Comparison of ENCODE assay signal across 9 cellular contexts in the genomic region with DNA sequence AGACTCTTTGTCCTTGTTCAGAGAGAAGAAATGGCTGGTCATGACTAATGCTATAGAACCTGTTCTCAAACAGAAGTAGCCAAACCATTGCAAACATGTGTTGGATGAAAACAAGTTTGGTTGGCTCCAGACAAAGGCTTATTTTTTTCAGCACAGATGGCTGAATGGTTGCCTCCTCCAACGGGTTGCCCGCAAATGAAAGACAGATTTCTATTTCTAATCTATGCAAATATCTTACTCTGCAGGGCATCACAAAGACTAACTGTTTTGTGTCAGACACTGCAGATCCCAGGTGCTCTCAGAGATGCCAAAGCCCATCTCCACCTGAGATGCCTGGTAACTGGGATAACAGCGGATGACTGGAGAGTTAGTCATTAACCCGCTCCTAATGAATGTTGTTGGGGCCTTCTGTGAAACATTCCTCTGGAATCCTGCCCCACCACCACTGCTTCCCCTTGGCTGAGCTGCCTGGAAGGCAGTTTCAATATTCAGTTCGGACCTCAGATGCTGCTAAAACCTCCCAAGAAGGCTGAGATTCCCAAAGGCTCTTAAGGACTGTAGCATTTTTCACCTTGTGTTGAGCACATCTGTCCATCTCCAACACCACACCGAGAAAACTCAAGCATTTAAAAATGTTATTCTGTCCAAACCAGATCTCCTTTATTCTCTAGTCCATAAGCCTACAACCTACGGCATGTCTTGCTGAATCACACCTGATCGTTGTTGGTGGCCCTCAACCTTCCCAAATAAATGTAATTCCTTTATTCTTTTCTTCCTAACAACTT.
DNase-seq lines count a peak whose midpoint lies in the region; ATAC-seq and TF ChIP-seq lines count a peak whose summit lies in the region.
"Had no signal": no experiment of that assay in that cellular context is flagged by ENCODE, and none has a peak within 500 bp of the region (broad histone marks: within the 10 kb centered on the region; RNA-seq: fewer than 3 reads in every experiment).

No MANE protein-coding gene starts in this region.

- no peak overlapping the region for H3K27ac Mint-ChIP-seq in endothelial cell (ENCODE audit: unreplicated experiment)

- H3K9me3 Mint-ChIP-seq in endothelial cell (ENCODE audit: unreplicated experiment): no peaks in the 10 kb centered on the region

- TF ChIP-seq CTCF in endothelial cell (IDR thresholded peaks at IDR 0.05; ENCODE audit: unreplicated experiment): no peak

- peaks cover 9% of the 10 kb centered on the region for H3K4me1 Mint-ChIP-seq in endothelial cell (ENCODE audit: unreplicated experiment)

- peaks cover 4% of the 10 kb centered on the region for H3K36me3 Mint-ChIP-seq in endothelial cell (ENCODE audit: low read depth, unreplicated experiment)

- no peak overlapping the region for H3K4me3 Mint-ChIP-seq in endothelial cell (ENCODE audit: unreplicated experiment)

- peak overlapping the region in 17 of 21 experiments; percentile 4 to 77 (median 53) for H3K27ac ChIP-seq in skin epidermis

- no peaks in the 10 kb centered on the region for H3K27me3 Mint-ChIP-seq in endothelial cell (ENCODE audit: unreplicated experiment)

- in situ Hi-C loops in SK-MEL-5 (cut with HindIII; ENCODE audit: low pct_unique_long_range_greater_than_20kb, low sequenced_read_pairs): no loop called here

- H3K4me3 ChIP-seq in skin epidermis: no peak overlapping the region
- H3K4me3 ChIP-seq: ovary had no signal

- DNase-seq in SK-MEL-5 (ENCODE audit: low read depth, low spot score): peak; percentile 60
- DNase-seq in glomerular endothelial cell (ENCODE audit: extremely low read depth, low read depth, low spot score): peak; percentile 75
- no peak for DNase-seq in endothelial cell (ENCODE audit: low spot score)

- ATAC-seq in GM18508 (IDR thresholded peaks at IDR 0.05; ENCODE audit: insufficient read depth, unreplicated experiment): peak; percentile 65
- ATAC-seq in HG03060 (IDR thresholded peaks at IDR 0.05; ENCODE audit: low read depth, unreplicated experiment): peak; percentile 79
- ATAC-seq in HG02970 (IDR thresholded peaks at IDR 0.05; ENCODE audit: low FRiP score, unreplicated experiment): no peak
- ATAC-seq in GM21825 (IDR thresholded peaks at IDR 0.05; ENCODE audit: unreplicated experiment): no peak

Comparison
In these comparisons a context has a peak if more than half of its experiments do, and no peak if none do; other contexts are left out.
1. ATAC-seq: peak in GM18508 (single experiment) and HG03060 (single experiment); none in HG02970 (single experiment) and GM21825 (single experiment).